Comparison of ENCODE assay signal across 1 cellular context in genomic region chr17:18315498-18316360, GRCh38.
TF ChIP-seq lines count a peak whose summit lies in the region.

No MANE protein-coding gene starts in this region.

TF ChIP-seq in H1, 55 proteins besides CTCF, POLR2A, EP300 and RAD21:
- TF ChIP-seq EZH2 (IDR thresholded peaks at IDR 0.05; ENCODE audit: low read depth, low read length, severe bottlenecking): no peak
- no peak for TF ChIP-seq KDM1A (IDR thresholded peaks at IDR 0.05; ENCODE audit: borderline replicate concordance, low read length)
- peak; percentile 67; the same call in 1 of the 2 replicates for TF ChIP-seq KDM5A (IDR thresholded peaks at IDR 0.05; ENCODE audit: low read length)
- TF ChIP-seq NANOG (IDR thresholded peaks at IDR 0.05; ENCODE audit: insufficient read depth, low read depth, low read length, poor library complexity, severe bottlenecking): no peak
